Comparison of ENCODE assay signal across 8 cellular contexts in the genomic region with DNA sequence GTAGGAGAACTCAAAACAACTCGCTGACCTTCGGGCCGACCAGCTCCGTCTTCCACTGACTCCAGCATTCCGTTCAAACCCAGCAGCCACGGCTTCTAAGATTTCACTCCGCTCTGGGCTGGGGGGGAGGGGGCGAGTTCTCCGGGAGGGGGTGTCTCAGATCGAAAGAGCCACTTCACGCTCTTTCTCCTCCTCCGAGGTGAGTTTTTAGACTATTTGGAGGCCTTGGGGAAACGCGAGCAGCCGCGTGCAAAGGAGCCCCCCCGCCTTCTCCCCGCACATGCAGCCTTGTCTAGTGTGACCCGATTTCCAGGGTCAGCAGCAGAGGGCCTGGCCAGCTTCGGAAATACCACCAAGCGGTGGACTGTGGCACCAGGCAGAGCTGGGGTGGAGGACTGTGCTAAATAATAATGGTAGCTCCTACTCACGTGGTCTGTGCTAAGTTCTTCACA.
DNase-seq lines count a peak whose midpoint lies in the region; ATAC-seq and TF ChIP-seq lines count a peak whose summit lies in the region.

No MANE protein-coding gene starts in this region.

- CTCF ChIA-PET in mammary epithelial cell (lab: Charles Lee; ENCODE audit: low non-redundant PET) = no interaction called here

- peak overlapping the region in 1 of 3 experiments; percentile 41 for H3K4me3 ChIP-seq in mammary epithelial cell (replicated peaks in 1 of 3; ENCODE audit: insufficient read depth in 1 of 3, low read depth in 2 of 3, low read length in 3 of 3)

- dilution Hi-C loops in mammary epithelial cell (cut with HindIII; ENCODE audit: low sequenced_read_pairs) = no loop called here

- in situ Hi-C loops in mammary epithelial cell (cut with MboI; ENCODE audit: low sequenced_read_pairs in 2 of 2) = no loop called here

- TF ChIP-seq CTCF in mammary epithelial cell (conservative IDR thresholded peaks at IDR 0.05 in 1 of 2, IDR thresholded peaks at IDR 0.05 in 1 of 2; ENCODE audit: extremely low read depth in 1 of 2, insufficient read depth in 1 of 2, low read depth in 1 of 2, low read length in 2 of 2) = no peak

- intact Hi-C loops in mammary epithelial cell (cut with micrococcal nuclease) = loop anchor here (10.0 kb wide), 1 partner anchor 88 kb away; no protein-coding TSS in a partner anchor

- BruUV-seq in mammary epithelial cell (replicated peaks; lab: Mats Ljungman, UMichigan) = no TSS peak

- peaks cover 7% of the 10 kb centered on the region for H3K4me1 ChIP-seq in mammary epithelial cell (ENCODE audit: insufficient read depth, low read length)

- H3K79me2 ChIP-seq in mammary epithelial cell (ENCODE audit: insufficient read depth, low read length) = no peaks in the 10 kb centered on the region

- H3K9me3 Mint-ChIP-seq in memory B cell = no peaks in the 10 kb centered on the region

- H3K27ac ChIP-seq in mammary epithelial cell (ENCODE audit: insufficient read depth, low read depth, low read length) = no peak overlapping the region

- peak overlapping the region; percentile 78 for H2AFZ ChIP-seq in mammary epithelial cell (ENCODE audit: low read depth, low read length)

- H3K9me3 ChIP-seq in mammary epithelial cell (replicated peaks; ENCODE audit: insufficient read depth, low read length) = peaks cover 11% of the 10 kb centered on the region

- peak overlapping the region; percentile 100 for H3K27ac Mint-ChIP-seq in memory B cell

- ATAC-seq in memory B cell (ENCODE audit: low read depth) (peak; percentile 6), GM19395 (IDR thresholded peaks at IDR 0.05; ENCODE audit: unreplicated experiment) (no peak), GM19328 (IDR thresholded peaks at IDR 0.05; ENCODE audit: unreplicated experiment) (no peak)

- WGBS in mammary epithelial cell (ENCODE audit: low coverage, missing lambda C conversion rate) = 23% methylated on average over 6 of the region's 22 CpGs

- no peaks in the 10 kb centered on the region for H3K36me3 ChIP-seq in mammary epithelial cell (ENCODE audit: insufficient read depth, low read length)

- no peaks in the 10 kb centered on the region for H3K36me3 Mint-ChIP-seq in memory B cell

- peak overlapping the region; percentile 87 for H3K4me3 Mint-ChIP-seq in memory B cell

- DNase-seq in ELF-1 (ENCODE audit: low read depth, low spot score) (peak; percentile 50), NCI-H2227 treated with DMSO at 0.1 percent for 48 hours (lab: John Stamatoyannopoulos, UW) (peak; percentile 52), mammary epithelial cell (no peak), memory B cell (ENCODE audit: low spot score in 2 of 2) (no peak), ureter (ENCODE audit: low spot score) (peak; percentile 53), SKM-1 treated with dmso at 0.1 percent for 144 hours (lab: John Stamatoyannopoulos, UW; ENCODE audit: unreplicated experiment) (no peak)

- H3K9ac ChIP-seq in mammary epithelial cell (ENCODE audit: insufficient read depth, low read length) = no peak overlapping the region

- H4K20me1 ChIP-seq in mammary epithelial cell (ENCODE audit: insufficient read depth, low read length) = no peaks in the 10 kb centered on the region

- H3K4me1 Mint-ChIP-seq in memory B cell = peaks cover 21% of the 10 kb centered on the region

- peaks cover 36% of the 10 kb centered on the region for H3K27me3 ChIP-seq in mammary epithelial cell (ENCODE audit: insufficient read depth, low read length)

- H3K4me2 ChIP-seq in mammary epithelial cell (ENCODE audit: insufficient read depth, low read depth, low read length) = peak overlapping the region; percentile 90

- H3K27me3 Mint-ChIP-seq in memory B cell = no peaks in the 10 kb centered on the region

Comparison
In these comparisons a context has a peak if more than half of its experiments do, and no peak if none do; other contexts are left out.
1. DNase-seq: peak in ELF-1 (single experiment), NCI-H2227 treated with DMSO at 0.1 percent for 48 hours (single experiment) and ureter (single experiment); none in mammary epithelial cell (single experiment), memory B cell (0 of 2) and SKM-1 treated with dmso at 0.1 percent for 144 hours (single experiment).